8 cellular contexts compared by ENCODE assay signal in the genomic region with DNA sequence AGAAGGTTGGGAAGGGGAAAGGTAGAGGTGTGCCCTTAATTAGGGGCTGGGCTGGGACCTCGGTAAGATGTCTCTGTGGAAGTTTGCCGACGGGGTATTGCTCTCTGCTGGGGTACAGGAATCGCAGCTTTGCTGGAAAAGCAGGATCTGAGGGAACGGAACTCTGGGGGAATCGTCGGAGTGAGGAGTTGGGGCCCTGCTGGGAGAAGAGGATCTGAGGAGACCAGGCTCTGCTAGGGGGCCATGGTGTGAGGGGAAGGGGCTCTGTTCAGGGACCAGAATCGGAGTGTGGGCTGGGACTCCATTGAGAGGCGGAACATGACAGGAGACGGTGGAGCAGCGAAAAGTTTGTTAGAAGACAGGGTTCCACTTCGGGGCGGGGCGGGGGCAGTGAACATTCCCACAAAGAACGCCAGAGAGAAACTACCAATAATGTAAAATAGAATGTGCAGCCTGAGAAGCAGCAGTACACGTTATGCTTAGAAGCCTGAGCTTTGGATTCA.
DNase-seq lines count a peak whose midpoint lies in the region; ATAC-seq and TF ChIP-seq lines count a peak whose summit lies in the region.

No MANE protein-coding gene starts in this region.

- TF ChIP-seq CTCF in Loucy (conservative IDR thresholded peaks at IDR 0.05; ENCODE audit: low read length): no peak
- no peak for TF ChIP-seq CTCF in parathyroid adenoma (IDR thresholded peaks at IDR 0.05)

- peak overlapping the region; percentile 90 for H3K4me2 ChIP-seq in Loucy (ENCODE audit: low read depth, low read length, poor library complexity, severe bottlenecking)
- peak overlapping the region; percentile 86 for H3K4me2 ChIP-seq in parathyroid adenoma (ENCODE audit: low read length)

- H3K27me3 ChIP-seq in Loucy (ENCODE audit: insufficient read depth, low read length, poor library complexity, severe bottlenecking) (peaks cover 7% of the 10 kb centered on the region), parathyroid adenoma (ENCODE audit: control insufficient read depth, insufficient read depth, low read length) (no peaks in the 10 kb centered on the region)

- H2AFZ ChIP-seq in Loucy (ENCODE audit: low read length) (peak overlapping the region; percentile 84), parathyroid adenoma (peak overlapping the region; percentile 75)

- no peaks in the 10 kb centered on the region for H3F3A ChIP-seq in Loucy (ENCODE audit: low read depth)

- no peak for ATAC-seq in HG03196 (IDR thresholded peaks at IDR 0.05; ENCODE audit: unreplicated experiment)

- peak overlapping the region; percentile 46 for H3K27ac Mint-ChIP-seq in activated naive CD4-positive, alpha-beta T cell treated with anti-CD3 and anti-CD28 coated beads, Interleukin-2, amount 50 U/mL, for 24 hours

- H3K4me1 ChIP-seq in Loucy (ENCODE audit: insufficient read depth, low read length, poor library complexity, severe bottlenecking) (peaks cover 24% of the 10 kb centered on the region), parathyroid adenoma (peaks cover 5% of the 10 kb centered on the region)

- H3K27me3 Mint-ChIP-seq in activated naive CD4-positive, alpha-beta T cell treated with anti-CD3 and anti-CD28 coated beads, Interleukin-2, amount 50 U/mL, for 24 hours: no peaks in the 10 kb centered on the region

- H3K27ac ChIP-seq in parathyroid adenoma: peak overlapping the region; percentile 8

- no peaks in the 10 kb centered on the region for H3K36me3 ChIP-seq in Loucy (ENCODE audit: insufficient read depth, low read length)
- no peaks in the 10 kb centered on the region for H3K36me3 ChIP-seq in parathyroid adenoma (ENCODE audit: control insufficient read depth, insufficient read depth, low read length)

- no peaks in the 10 kb centered on the region for H3K9me2 ChIP-seq in Loucy (replicated peaks; ENCODE audit: low read depth, low read length)

- peak overlapping the region; percentile 99 for H3K4me3 Mint-ChIP-seq in activated naive CD4-positive, alpha-beta T cell treated with anti-CD3 and anti-CD28 coated beads, Interleukin-2, amount 50 U/mL, for 24 hours

- H3K36me3 Mint-ChIP-seq in activated naive CD4-positive, alpha-beta T cell treated with anti-CD3 and anti-CD28 coated beads, Interleukin-2, amount 50 U/mL, for 24 hours: no peaks in the 10 kb centered on the region

- H3K9me3 ChIP-seq in Loucy (ENCODE audit: insufficient read depth, low read depth, low read length): no peaks in the 10 kb centered on the region
- H3K9me3 ChIP-seq in parathyroid adenoma (ENCODE audit: control insufficient read depth, low read length): no peaks in the 10 kb centered on the region

- no peaks in the 10 kb centered on the region for H3K9me3 Mint-ChIP-seq in activated naive CD4-positive, alpha-beta T cell treated with anti-CD3 and anti-CD28 coated beads, Interleukin-2, amount 50 U/mL, for 24 hours

- H3K4me1 Mint-ChIP-seq in activated naive CD4-positive, alpha-beta T cell treated with anti-CD3 and anti-CD28 coated beads, Interleukin-2, amount 50 U/mL, for 24 hours: peaks cover 36% of the 10 kb centered on the region

- H3K9ac ChIP-seq in Loucy (ENCODE audit: low read depth, low read length, poor library complexity, severe bottlenecking): peak overlapping the region; percentile 91
- H3K9ac ChIP-seq in parathyroid adenoma: no peak overlapping the region

- DNase-seq in EH (ENCODE audit: low read depth) (peak; percentile 62), head of caudate nucleus (peak in 35 of 42 donors; percentile 5 to 60 (median 23)), GM19238 (ENCODE audit: insufficient read length, low spot score) (no peak), UCSD-AML1 (lab: John Stamatoyannopoulos, UW; ENCODE audit: unreplicated experiment) (no peak)

- peak overlapping the region; percentile 99 for H3K4me3 ChIP-seq in Loucy (ENCODE audit: low read length, poor library complexity, severe bottlenecking)
- H3K4me3 ChIP-seq in parathyroid adenoma (ENCODE audit: low read depth, low read length): peak overlapping the region; percentile 79

- intact Hi-C loops in head of caudate nucleus (cut with DNase I): loop anchor here (2.0 to 5.0 kb wide), 2 partner anchors 173 to 226 kb away; partner anchors contain the start of gene INTS4

- H4K20me1 ChIP-seq in Loucy (ENCODE audit: insufficient read depth, low read length, poor library complexity, severe bottlenecking): peaks cover 37% of the 10 kb centered on the region

- H3K79me2 ChIP-seq in Loucy (ENCODE audit: insufficient read depth, low read length) (peaks cover 50% of the 10 kb centered on the region), parathyroid adenoma (peaks cover 11% of the 10 kb centered on the region)

Comparison
In these comparisons a context has a peak if more than half of its experiments do, and no peak if none do; other contexts are left out.
1. DNase-seq: peak in EH (single experiment) and head of caudate nucleus (35 of 42); none in GM19238 (single experiment) and UCSD-AML1 (single experiment).